In the genomic region with DNA sequence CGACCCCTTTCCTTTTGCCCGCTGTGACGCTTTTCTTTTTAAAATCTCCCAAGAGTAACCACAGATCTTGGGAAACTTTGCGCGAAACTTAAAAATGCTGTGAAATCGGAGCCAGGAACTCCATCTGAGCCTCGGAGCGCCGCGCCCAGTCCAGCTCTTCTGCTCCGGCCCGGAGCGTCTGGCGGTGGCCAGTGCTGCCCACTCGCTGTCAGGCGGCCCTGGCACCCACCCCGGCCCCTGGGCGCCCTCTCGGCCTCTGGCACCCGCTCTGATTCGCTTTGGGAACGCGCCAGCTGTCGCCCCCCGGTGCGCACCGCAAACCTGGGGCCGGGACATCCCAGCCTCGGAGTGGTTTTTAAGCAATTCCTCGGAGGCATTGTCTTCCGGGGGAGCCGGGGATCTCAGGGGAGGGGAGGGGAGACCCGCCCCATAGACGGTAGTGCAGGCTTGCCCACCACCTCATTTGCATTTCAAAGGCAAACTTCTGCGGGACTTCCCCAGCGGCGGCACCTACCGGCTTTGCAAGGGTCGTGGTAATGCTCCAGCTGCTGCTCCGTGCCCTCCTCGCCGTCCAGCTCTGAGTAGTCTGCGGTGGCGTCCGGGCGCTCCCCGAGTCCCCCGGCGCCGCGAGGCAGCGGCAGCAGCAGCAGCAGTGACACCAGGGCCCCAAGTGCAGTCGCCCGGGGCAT, we compare ENCODE assay signal across 8 cellular contexts. TPM values are rescaled to one million over a fixed set of nuclear protein-coding genes. Genes with fewer than 3 reads are reported as not detected.
DNase-seq lines count a peak whose midpoint lies in the region; ATAC-seq and TF ChIP-seq lines count a peak whose summit lies in the region.

No MANE protein-coding gene starts in this region.

- H3K27ac Mint-ChIP-seq in activated naive CD4-positive, alpha-beta T cell treated with anti-CD3 and anti-CD28 coated beads, Interleukin-2, amount 10 ng/mL, durations not matched to agents 7 days and 5 days: no peak overlapping the region

- H3K4me1 ChIP-seq in HUES64 (ENCODE audit: insufficient read depth, low read length) (peaks cover 22% of the 10 kb centered on the region), right atrium auricular region (peaks cover 0 to 24% of the 10 kb centered on the region in 2 donors), skeletal muscle satellite cell (ENCODE audit: control insufficient read depth, insufficient read depth, low read length) (peaks cover 31% of the 10 kb centered on the region)

- ATAC-seq in GM19043 (IDR thresholded peaks at IDR 0.05; ENCODE audit: low read depth, unreplicated experiment): peak; percentile 37

- H3K9me3 ChIP-seq in HUES64 (ENCODE audit: insufficient read depth, low read depth, low read length): no peaks in the 10 kb centered on the region
- H3K9me3 ChIP-seq in right atrium auricular region: no peaks in the 10 kb centered on the region
- no peaks in the 10 kb centered on the region for H3K9me3 ChIP-seq in skeletal muscle satellite cell (replicated peaks; ENCODE audit: low read length)

- H3K4me3 ChIP-seq in AG09309 (ENCODE audit: control insufficient read depth, low read depth, low read length) (peak overlapping the region; percentile 53), HUES64 (ENCODE audit: low read length) (peak overlapping the region; percentile 59), right atrium auricular region (peak overlapping the region; percentile 34 to 67), skeletal muscle satellite cell (ENCODE audit: low read length) (peak overlapping the region; percentile 72)

- H3K9me3 Mint-ChIP-seq in activated naive CD4-positive, alpha-beta T cell treated with anti-CD3 and anti-CD28 coated beads, Interleukin-2, amount 10 ng/mL, durations not matched to agents 7 days and 5 days: no peaks in the 10 kb centered on the region

- H3K4me2 ChIP-seq in skeletal muscle satellite cell (ENCODE audit: low read length): peak overlapping the region; percentile 96

- peaks cover 16% of the 10 kb centered on the region for H3K4me1 Mint-ChIP-seq in activated naive CD4-positive, alpha-beta T cell treated with anti-CD3 and anti-CD28 coated beads, Interleukin-2, amount 10 ng/mL, durations not matched to agents 7 days and 5 days

- no peaks in the 10 kb centered on the region for H3K36me3 Mint-ChIP-seq in activated naive CD4-positive, alpha-beta T cell treated with anti-CD3 and anti-CD28 coated beads, Interleukin-2, amount 10 ng/mL, durations not matched to agents 7 days and 5 days

- peak overlapping the region; percentile 44 for H3K4me3 Mint-ChIP-seq in activated naive CD4-positive, alpha-beta T cell treated with anti-CD3 and anti-CD28 coated beads, Interleukin-2, amount 10 ng/mL, durations not matched to agents 7 days and 5 days

- H3K27me3 ChIP-seq in HUES64 (ENCODE audit: insufficient read depth, low read length): peaks cover 51% of the 10 kb centered on the region
- H3K27me3 ChIP-seq in right atrium auricular region: no peaks in the 10 kb centered on the region
- peaks cover 9% of the 10 kb centered on the region for H3K27me3 ChIP-seq in skeletal muscle satellite cell (ENCODE audit: control insufficient read depth, insufficient read depth, low read length)

- peaks cover 82% of the 10 kb centered on the region for H3K27me3 Mint-ChIP-seq in activated naive CD4-positive, alpha-beta T cell treated with anti-CD3 and anti-CD28 coated beads, Interleukin-2, amount 10 ng/mL, durations not matched to agents 7 days and 5 days

- no peak for DNase-seq in AG09309 (ENCODE audit: low read depth)
- peak; percentile 54 for DNase-seq in activated naive CD4-positive, alpha-beta T cell treated with anti-CD3 and anti-CD28 coated beads, Interleukin-2, amount 10 ng/mL, durations not matched to agents 7 days and 5 days
- DNase-seq in right atrium auricular region (ENCODE audit: low spot score): no peak
- no peak for DNase-seq in dedifferentiated amniotic fluid mesenchymal stem cell (ENCODE audit: extremely low spot score)
- DNase-seq in NCI-H1694 (lab: John Stamatoyannopoulos, UW): no peak

- no peak for TF ChIP-seq CTCF in AG09309 (IDR thresholded peaks at IDR 0.05; ENCODE audit: control insufficient read depth, insufficient read depth, low read depth, low read length, missing control alignments)
- TF ChIP-seq CTCF in right atrium auricular region (IDR thresholded peaks at IDR 0.05): no peak

- H3K27ac ChIP-seq in HUES64 (ENCODE audit: low read depth, low read length): peak overlapping the region; percentile 63; the same call in 1 of the 2 replicates
- peak overlapping the region; percentile 34 to 70 for H3K27ac ChIP-seq in right atrium auricular region

- WGBS in HUES64: under 1% methylated on average over 54 of the region's 54 CpGs

- H3K36me3 ChIP-seq in HUES64 (ENCODE audit: insufficient read depth, low read length) (no peaks in the 10 kb centered on the region), right atrium auricular region (no peaks in the 10 kb centered on the region), skeletal muscle satellite cell (ENCODE audit: insufficient read depth, low read length) (peaks cover 7% of the 10 kb centered on the region)

- peak overlapping the region; percentile 23; the same call in 1 of the 2 replicates for H3K9ac ChIP-seq in HUES64 (ENCODE audit: low read depth, low read length)
- peak overlapping the region; percentile 31 for H3K9ac ChIP-seq in skeletal muscle satellite cell (ENCODE audit: low read depth, low read length)

- CTCF ChIA-PET in activated naive CD4-positive, alpha-beta T cell treated with anti-CD3 and anti-CD28 coated beads, Interleukin-2, amount 10 ng/mL, durations not matched to agents 7 days and 5 days (lab: Charles Lee): interaction anchor here (0.6 to 2.1 kb wide), 9 partner anchors 10 to 138 kb away, joined by 3 to 8 read pairs (median 4); no protein-coding TSS in a partner anchor

RNA-seq across cellular contexts. Expression of a gene that starts 0.6 kb away (rescaled TPM):
- 2.4 TPM for polyA plus RNA-seq in HUES64 (2013, experiment 1 of 2)
- 3.1 TPM for polyA plus RNA-seq in HUES64 (2013, experiment 2 of 2)
- total RNA-seq in right atrium auricular region: under 1 TPM; 0.24 to 0.96 TPM
- under 0.01 and 0.25 TPM in 2 replicates for total RNA-seq in skeletal muscle satellite cell (2012; rRNA removed)
